In genomic region chr22:31947296-31947695, GRCh38 we compare ENCODE assay signal across 8 cellular contexts. TPM values are rescaled to one million over a fixed set of nuclear protein-coding genes. Genes with fewer than 3 reads are reported as not detected.
DNase-seq lines count a peak whose midpoint lies in the region; ATAC-seq and TF ChIP-seq lines count a peak whose summit lies in the region.

No MANE protein-coding gene starts in this region.

- no peak overlapping the region for H3K23ac ChIP-seq in trophoblast cell (ENCODE audit: low read length)

- peak overlapping the region; percentile 35 for H3K9ac ChIP-seq in SK-N-MC (ENCODE audit: insufficient read length)
- no peak overlapping the region for H3K9ac ChIP-seq in trophoblast cell (ENCODE audit: low read length)

- no peak overlapping the region for H2BK12ac ChIP-seq in trophoblast cell (ENCODE audit: low read length)

- H3K4me2 ChIP-seq in GM23338: 0 out of 2 replicates have a peak overlapping the region, but pooled peaks have one; percentile 87
- H3K4me2 ChIP-seq in trophoblast cell (ENCODE audit: low read length): no peak overlapping the region

- H3F3A ChIP-seq in GM23338 (replicated peaks; ENCODE audit: low read depth): peaks cover 13% of the 10 kb centered on the region; the same call in 1 of the 2 replicates

- H3K79me1 ChIP-seq in trophoblast cell (ENCODE audit: low read length): peaks cover 19% of the 10 kb centered on the region

- H3K14ac ChIP-seq in trophoblast cell (ENCODE audit: low read length): no peak overlapping the region

- H2AFZ ChIP-seq in GM23338: no peak overlapping the region
- no peak overlapping the region for H2AFZ ChIP-seq in trophoblast cell (ENCODE audit: insufficient read depth, low read length, poor library complexity)

- H2BK5ac ChIP-seq in trophoblast cell (ENCODE audit: low read depth, low read length, poor library complexity): no peak overlapping the region

- peak; percentile 54 to 65 for TF ChIP-seq CTCF in GM23338 (conservative IDR thresholded peaks at IDR 0.05; ENCODE audit: low read depth in 2 of 2)

- H3K18ac ChIP-seq in trophoblast cell (ENCODE audit: low read length): no peak overlapping the region

- peak overlapping the region; percentile 14 to 82 (median 61) for H3K4me3 Mint-ChIP-seq in CD4-positive, CD25-positive, alpha-beta regulatory T cell
- peak overlapping the region; percentile 54 for H3K4me3 Mint-ChIP-seq in GM23338

- no peak overlapping the region for H4K12ac ChIP-seq in trophoblast cell (ENCODE audit: low read depth, low read length)

- H3K79me2 ChIP-seq in GM23338 (replicated peaks; ENCODE audit: insufficient read depth) (peaks cover 75% of the 10 kb centered on the region), trophoblast cell (ENCODE audit: control insufficient read depth, insufficient read depth, low read length, poor library complexity) (peaks cover 32% of the 10 kb centered on the region)

- peak overlapping the region; percentile 43 for H3K4me3 ChIP-seq in CD4-positive, CD25-positive, alpha-beta regulatory T cell (ENCODE audit: low read depth, low read length)
- no peak overlapping the region for H3K4me3 ChIP-seq in GM23338
- peak overlapping the region; percentile 5; the same call in 1 of the 2 replicates for H3K4me3 ChIP-seq in SK-N-MC
- no peak overlapping the region for H3K4me3 ChIP-seq in trophoblast cell (ENCODE audit: low read depth, low read length)

- no peaks in the 10 kb centered on the region for H3K27me3 ChIP-seq in CD4-positive, CD25-positive, alpha-beta regulatory T cell (ENCODE audit: control insufficient read depth, insufficient read depth, low read length)
- no peaks in the 10 kb centered on the region for H3K27me3 ChIP-seq in GM23338 (ENCODE audit: insufficient read depth)
- H3K27me3 ChIP-seq in trophoblast cell (ENCODE audit: insufficient read depth, low read length): no peaks in the 10 kb centered on the region

- no peak overlapping the region for H2AK5ac ChIP-seq in trophoblast cell (ENCODE audit: low read length)

- WGBS in trophoblast cell (ENCODE audit: extremely low coverage, insufficient coverage, insufficient read length): no CpG with 5 or more reads among the region's 2 CpGs

- H3K27ac Mint-ChIP-seq in CD4-positive, CD25-positive, alpha-beta regulatory T cell: peak overlapping the region; percentile 7 to 78 (median 64)
- H3K27ac Mint-ChIP-seq in GM23338: no peak overlapping the region

- no peaks in the 10 kb centered on the region for H3K9me2 ChIP-seq in GM23338 (ENCODE audit: insufficient read depth)

- H3K4me1 Mint-ChIP-seq in CD4-positive, CD25-positive, alpha-beta regulatory T cell: peaks cover 17 to 45% (median 25%) of the 10 kb centered on the region in 4 donors
- peaks cover 23% of the 10 kb centered on the region for H3K4me1 Mint-ChIP-seq in GM23338

- H3K27me3 Mint-ChIP-seq in CD4-positive, CD25-positive, alpha-beta regulatory T cell: no peaks in the 10 kb centered on the region
- peaks cover 2% of the 10 kb centered on the region for H3K27me3 Mint-ChIP-seq in GM23338 (ENCODE audit: insufficient read depth, low read depth, poor library complexity)

- peak in 2 of 3 donors; percentile 69 to 85 for DNase-seq in CD4-positive, CD25-positive, alpha-beta regulatory T cell
- DNase-seq in GM23338 (ENCODE audit: low spot score): no peak
- no peak for DNase-seq in SK-N-MC (ENCODE audit: low read depth, low spot score)
- DNase-seq in effector CD4-positive, alpha-beta T cell: peak; percentile 28
- DNase-seq in trophoblast cell: peak; percentile 51 to 68
- DNase-seq in mesenteric fat pad (ENCODE audit: low spot score): no peak
- no peak for DNase-seq in activated CD4-positive, CD25-positive, alpha-beta regulatory T cell treated with anti-CD3 and anti-CD28 coated beads, Interleukin-2, amount 50 U/mL, for 72 hours
- DNase-seq in dedifferentiated amniotic fluid mesenchymal stem cell (ENCODE audit: extremely low spot score): no peak

- H4K8ac ChIP-seq in trophoblast cell (ENCODE audit: low read depth, low read length): no peak overlapping the region

- no peak overlapping the region for H4K91ac ChIP-seq in trophoblast cell (ENCODE audit: low read depth, low read length)

- ATAC-seq in CD4-positive, CD25-positive, alpha-beta regulatory T cell (ENCODE audit: low read depth in 2 of 2): peak; percentile 49 to 52
- ATAC-seq in GM23338: no peak

- no peaks in the 10 kb centered on the region for H3K9me3 ChIP-seq in CD4-positive, CD25-positive, alpha-beta regulatory T cell (ENCODE audit: control insufficient read depth in 2 of 2, low read length in 2 of 2)
- no peaks in the 10 kb centered on the region for H3K9me3 ChIP-seq in SK-N-MC (ENCODE audit: low read depth, low read length)
- H3K9me3 ChIP-seq in trophoblast cell (ENCODE audit: insufficient read depth, low read depth, low read length): no peaks in the 10 kb centered on the region

- H2BK120ac ChIP-seq in trophoblast cell (ENCODE audit: insufficient read depth, low read length, poor library complexity): no peak overlapping the region

- H3K36me3 ChIP-seq in CD4-positive, CD25-positive, alpha-beta regulatory T cell (ENCODE audit: control insufficient read depth, insufficient read depth, low read length): peaks cover 14% of the 10 kb centered on the region
- peaks cover 31% of the 10 kb centered on the region for H3K36me3 ChIP-seq in GM23338 (ENCODE audit: insufficient read depth)
- H3K36me3 ChIP-seq in SK-N-MC (ENCODE audit: insufficient read depth, low read length): peaks cover 61% of the 10 kb centered on the region
- peaks cover 22 to 27% of the 10 kb centered on the region in 2 experiments for H3K36me3 ChIP-seq in trophoblast cell (ENCODE audit: control insufficient read depth in 1 of 2, insufficient read depth in 2 of 2, low read length in 2 of 2)

- peak overlapping the region; percentile 89 for H3K27ac ChIP-seq in CD4-positive, CD25-positive, alpha-beta regulatory T cell (ENCODE audit: insufficient read depth, low read length, poor library complexity, severe bottlenecking)
- H3K27ac ChIP-seq in GM23338 (ENCODE audit: low read depth): no peak overlapping the region
- H3K27ac ChIP-seq in SK-N-MC: 0 out of 2 replicates have a peak overlapping the region, but pooled peaks have one; percentile 10
- H3K27ac ChIP-seq in trophoblast cell (ENCODE audit: low read depth, low read length): no peak overlapping the region

- H3K9me3 Mint-ChIP-seq in CD4-positive, CD25-positive, alpha-beta regulatory T cell: peaks cover 0 to 1% (median 0%) of the 10 kb centered on the region in 7 donors
- H3K9me3 Mint-ChIP-seq in GM23338: no peaks in the 10 kb centered on the region

- peak overlapping the region; percentile 52 for H3K4ac ChIP-seq in trophoblast cell (ENCODE audit: low read depth, low read length)

- H4K20me1 ChIP-seq in GM23338 (replicated peaks; ENCODE audit: insufficient read depth): peaks cover 57% of the 10 kb centered on the region

- peaks cover 3% of the 10 kb centered on the region for H3K36me3 Mint-ChIP-seq in CD4-positive, CD25-positive, alpha-beta regulatory T cell
- H3K36me3 Mint-ChIP-seq in GM23338 (ENCODE audit: low read depth): peaks cover 50% of the 10 kb centered on the region

- H3K4me1 ChIP-seq in CD4-positive, CD25-positive, alpha-beta regulatory T cell (ENCODE audit: control insufficient read depth, insufficient read depth, low read length, poor library complexity, severe bottlenecking): peaks cover 52% of the 10 kb centered on the region
- H3K4me1 ChIP-seq in GM23338 (ENCODE audit: insufficient read depth) (peaks cover 30% of the 10 kb centered on the region), trophoblast cell (ENCODE audit: control insufficient read depth in 1 of 2, insufficient read depth in 2 of 2, low read length in 2 of 2) (peaks cover 7 to 9% of the 10 kb centered on the region in 2 experiments)

TF ChIP-seq in GM23338, 12 proteins besides CTCF, POLR2A, EP300 and RAD21 (continues in another document):
- TF ChIP-seq CREB1 (CRISPR knock-in tag; IDR thresholded peaks at IDR 0.05; ENCODE audit: low read depth) (no peak), EZH2phosphoT487 (IDR thresholded peaks at IDR 0.05; ENCODE audit: unreplicated experiment) (no peak), EZH2 (IDR thresholded peaks at IDR 0.05; ENCODE audit: low read depth, unreplicated experiment) (no peak), REST (IDR thresholded peaks at IDR 0.05; ENCODE audit: unreplicated experiment) (no peak)

RNA-seq across cellular contexts. Expression of gene YWHAH, which starts 3.0 kb away (rescaled TPM):
- 57.5 TPM for total RNA-seq in CD4-positive, CD25-positive, alpha-beta regulatory T cell
- polyA plus RNA-seq in CD4-positive, CD25-positive, alpha-beta regulatory T cell: 100 to 1,000 TPM in 2 of 4 donors, 10 to 100 TPM in 2; 87.8 to 186 (median 122) TPM
- 263 and 277 TPM in 2 replicates for total RNA-seq in GM23338 (2014; rRNA removed; shearing (Covaris generic))
- polyA plus RNA-seq in GM23338 (2016; fragmentation: Nextera tagmentation; extraction: Ambion mirVana): 254 and 283 TPM in 2 replicates
- 139 TPM in 2 replicates for polyA plus RNA-seq in trophoblast cell (2013)
- total RNA-seq in mesenteric fat pad: 125 TPM

Comparison
In these comparisons a context has a peak if more than half of its experiments do, and no peak if none do; other contexts are left out.
1. DNase-seq: peak in CD4-positive, CD25-positive, alpha-beta regulatory T cell (2 of 3), effector CD4-positive, alpha-beta T cell (single experiment) and trophoblast cell (2 of 2); none in GM23338 (single experiment), SK-N-MC (single experiment), mesenteric fat pad (single experiment), activated CD4-positive, CD25-positive, alpha-beta regulatory T cell treated with anti-CD3 and anti-CD28 coated beads, Interleukin-2, amount 50 U/mL, for 72 hours (single experiment) and dedifferentiated amniotic fluid mesenchymal stem cell (single experiment).
2. H3K27ac ChIP-seq: peak in CD4-positive, CD25-positive, alpha-beta regulatory T cell (single experiment) and SK-N-MC (single experiment); none in GM23338 (single experiment) and trophoblast cell (single experiment).
3. H3K4me3 ChIP-seq: peak in CD4-positive, CD25-positive, alpha-beta regulatory T cell (single experiment) and SK-N-MC (single experiment); none in GM23338 (single experiment) and trophoblast cell (single experiment).